In genomic region chr18:37299471-37300304, GRCh38 we compare ENCODE assay signal across 8 cellular contexts.
DNase-seq lines count a peak whose midpoint lies in the region; ATAC-seq and TF ChIP-seq lines count a peak whose summit lies in the region.

No MANE protein-coding gene starts in this region.

- no peak overlapping the region for H4K5ac ChIP-seq in mesendoderm (ENCODE audit: low read length)

- no peak overlapping the region for H2BK15ac ChIP-seq in mesendoderm (replicated peaks; ENCODE audit: low read depth)

- no peak overlapping the region for H2AK5ac ChIP-seq in mesendoderm (ENCODE audit: low read length)

- no peak overlapping the region for H4K8ac ChIP-seq in mesendoderm (ENCODE audit: low read depth, low read length)

- POLR2A ChIA-PET in activated CD8-positive, alpha-beta T cell treated with anti-CD3 and anti-CD28 coated beads, Interleukin-2, amount 10 ng/mL, durations not matched to agents 7 days and 5 days (lab: Charles Lee): no interaction called here

- no peak overlapping the region for H3K4me2 ChIP-seq in mesendoderm (ENCODE audit: low read length)

- no peaks in the 10 kb centered on the region for H3K79me1 ChIP-seq in mesendoderm (ENCODE audit: low read length)

- H3K27ac ChIP-seq in dorsolateral prefrontal cortex (peak overlapping the region in 41 of 59 donors; percentile 29 to 83 (median 56)), mesendoderm (ENCODE audit: low read depth, low read length) (no peak overlapping the region)

- H3K36me3 ChIP-seq in NT2/D1 (ENCODE audit: insufficient read depth, insufficient read length, low read length) (no peaks in the 10 kb centered on the region), mesendoderm (ENCODE audit: control insufficient read depth, insufficient read depth, low read length) (no peaks in the 10 kb centered on the region)

- peak; percentile 94 for DNase-seq in HT1080 (ENCODE audit: low read depth)
- DNase-seq in NT2/D1 (ENCODE audit: low read depth, low spot score): peak; percentile 18
- peak; percentile 43 to 86 (median 73) for DNase-seq in dorsolateral prefrontal cortex
- DNase-seq in mesendoderm: peak; percentile 56
- no peak for DNase-seq in activated CD8-positive, alpha-beta T cell treated with anti-CD3 and anti-CD28 coated beads, Interleukin-2, amount 10 ng/mL, durations not matched to agents 7 days and 5 days

- H3K23ac ChIP-seq in mesendoderm (ENCODE audit: low read length): no peak overlapping the region

- TF ChIP-seq CTCF in dorsolateral prefrontal cortex (IDR thresholded peaks at IDR 0.05 in 54 of 56, conservative IDR thresholded peaks at IDR 0.05 in 2 of 56; ENCODE audit: low read depth in 1 of 56, partially characterized antibody in 56 of 56): no peak

- H3K4me1 ChIP-seq in NT2/D1 (ENCODE audit: insufficient read depth, insufficient read length) (peaks cover 7% of the 10 kb centered on the region), mesendoderm (ENCODE audit: control insufficient read depth, low read depth, low read length) (no peaks in the 10 kb centered on the region)

- CTCF ChIA-PET in activated CD8-positive, alpha-beta T cell treated with anti-CD3 and anti-CD28 coated beads, Interleukin-2, amount 10 ng/mL, durations not matched to agents 7 days and 5 days (lab: Charles Lee): no interaction called here

- H3K27ac Mint-ChIP-seq in activated CD8-positive, alpha-beta T cell treated with anti-CD3 and anti-CD28 coated beads, Interleukin-2, amount 10 ng/mL, durations not matched to agents 7 days and 5 days: no peak overlapping the region

- no peak overlapping the region for H3K4ac ChIP-seq in mesendoderm (ENCODE audit: low read depth, low read length)

- ATAC-seq in GM19438 (IDR thresholded peaks at IDR 0.05; ENCODE audit: low read depth, unreplicated experiment) (peak; percentile 74), HG02623 (IDR thresholded peaks at IDR 0.05; ENCODE audit: unreplicated experiment) (no peak), GM21717 (IDR thresholded peaks at IDR 0.05; ENCODE audit: unreplicated experiment) (no peak)
- no peak for ATAC-seq in activated CD8-positive, alpha-beta T cell treated with anti-CD3 and anti-CD28 coated beads, Interleukin-2, amount 10 ng/mL, durations not matched to agents 7 days and 5 days

- H3K4me3 ChIP-seq in NT2/D1 (ENCODE audit: insufficient read length, low read depth): no peak overlapping the region
- no peak overlapping the region for H3K4me3 ChIP-seq in dorsolateral prefrontal cortex
- no peak overlapping the region for H3K4me3 ChIP-seq in mesendoderm (ENCODE audit: low read length)

- H2BK5ac ChIP-seq in mesendoderm (ENCODE audit: low read length): no peak overlapping the region

- H3K18ac ChIP-seq in mesendoderm (ENCODE audit: low read length): no peak overlapping the region

- intact Hi-C loops in dorsolateral prefrontal cortex (cut with DNase I): no loop called here

- WGBS in mesendoderm (ENCODE audit: extremely low coverage, insufficient coverage, low lambda C conversion rate): no CpG with 5 or more reads among the region's 10 CpGs

- no peaks in the 10 kb centered on the region for H3K4me1 Mint-ChIP-seq in activated CD8-positive, alpha-beta T cell treated with anti-CD3 and anti-CD28 coated beads, Interleukin-2, amount 10 ng/mL, durations not matched to agents 7 days and 5 days (ENCODE audit: low read depth)

- H3K56ac ChIP-seq in mesendoderm (ENCODE audit: low read length): peak overlapping the region; percentile 34

- no peaks in the 10 kb centered on the region for H3K36me3 Mint-ChIP-seq in activated CD8-positive, alpha-beta T cell treated with anti-CD3 and anti-CD28 coated beads, Interleukin-2, amount 10 ng/mL, durations not matched to agents 7 days and 5 days (ENCODE audit: low read depth)

- H3K9ac ChIP-seq in NT2/D1 (ENCODE audit: insufficient read length, low read depth): peak overlapping the region; percentile 28
- no peak overlapping the region for H3K9ac ChIP-seq in mesendoderm (ENCODE audit: low read length)

- H3K9me3 ChIP-seq in NT2/D1 (ENCODE audit: insufficient read depth, low read length): no peaks in the 10 kb centered on the region

- no peak overlapping the region for H3K4me3 Mint-ChIP-seq in activated CD8-positive, alpha-beta T cell treated with anti-CD3 and anti-CD28 coated beads, Interleukin-2, amount 10 ng/mL, durations not matched to agents 7 days and 5 days

- H3K27me3 ChIP-seq in NT2/D1 (ENCODE audit: insufficient read depth, insufficient read length) (no peaks in the 10 kb centered on the region), dorsolateral prefrontal cortex (no peaks in the 10 kb centered on the region), mesendoderm (ENCODE audit: insufficient read depth, low read length, poor library complexity) (no peaks in the 10 kb centered on the region)

- no peaks in the 10 kb centered on the region for H3K79me2 ChIP-seq in mesendoderm (ENCODE audit: control insufficient read depth, insufficient read depth, low read length)

- no peak overlapping the region for H2BK120ac ChIP-seq in mesendoderm (ENCODE audit: low read depth, low read length)

- H3K27me3 Mint-ChIP-seq in activated CD8-positive, alpha-beta T cell treated with anti-CD3 and anti-CD28 coated beads, Interleukin-2, amount 10 ng/mL, durations not matched to agents 7 days and 5 days (ENCODE audit: low read depth): no peaks in the 10 kb centered on the region

- H3K9me3 Mint-ChIP-seq in activated CD8-positive, alpha-beta T cell treated with anti-CD3 and anti-CD28 coated beads, Interleukin-2, amount 10 ng/mL, durations not matched to agents 7 days and 5 days (ENCODE audit: insufficient read depth): no peaks in the 10 kb centered on the region
